In the genomic region with DNA sequence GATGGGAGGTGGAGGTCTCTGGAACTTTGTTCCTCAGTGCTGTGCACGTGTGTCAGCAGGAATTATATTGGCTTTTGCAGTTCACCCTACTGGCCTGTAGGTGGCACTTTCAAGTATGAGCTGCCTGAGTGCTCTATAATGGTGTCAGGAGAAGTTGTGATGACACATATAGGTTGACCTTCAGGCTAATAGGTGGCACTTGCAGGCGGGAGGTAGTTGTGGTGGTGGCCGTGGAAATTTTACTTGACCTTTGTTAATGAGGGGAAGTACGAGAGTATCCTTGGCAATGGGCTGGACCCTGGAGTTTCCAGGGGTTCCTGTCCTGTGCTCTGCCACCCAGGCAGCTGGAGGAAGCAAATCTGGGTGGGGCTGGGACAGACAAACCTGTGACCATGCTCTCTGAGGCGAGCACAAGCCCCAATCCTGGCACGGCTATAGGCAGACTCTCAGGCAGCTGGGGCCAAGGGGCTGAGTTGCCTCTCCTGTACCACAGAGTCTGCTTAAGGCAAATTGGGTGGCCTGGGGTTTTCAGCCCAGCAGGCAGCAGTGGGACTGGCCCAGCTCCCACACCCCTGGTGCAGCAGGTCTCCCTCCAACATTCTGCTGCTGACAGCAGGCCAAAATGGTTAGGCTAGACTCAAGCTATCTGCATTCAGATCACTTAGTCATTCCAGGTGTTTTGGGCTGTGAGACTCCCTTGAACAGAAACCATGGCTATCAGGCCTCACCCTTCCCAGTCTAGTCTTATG, we compare ENCODE assay signal across 8 cellular contexts.
A peak's percentile ranks its signal among the peaks of the same experiment; 100 is the strongest.
DNase-seq lines count a peak whose midpoint lies in the region; ATAC-seq and TF ChIP-seq lines count a peak whose summit lies in the region.

No MANE protein-coding gene starts in this region.

- no peak overlapping the region for H3K27ac ChIP-seq in A673 (ENCODE audit: low read depth, low read length, poor library complexity, severe bottlenecking)
- H3K27ac ChIP-seq in esophagus muscularis mucosa (replicated peaks in 1 of 4), result no peak overlapping the region

- intact Hi-C loops in A673 (cut with micrococcal nuclease; ENCODE audit: unreplicated experiment) (loop anchor here (2.0 kb wide), 1 partner anchor 60 kb away; no protein-coding TSS in a partner anchor), activated B cell treated with CpG ODN at 0.5 μM for 24 hours (cut with micrococcal nuclease) (no loop called here), esophagus muscularis mucosa (cut with DNase I) (no loop called here)

- TF ChIP-seq CTCF in A673 (conservative IDR thresholded peaks at IDR 0.05; ENCODE audit: low read depth, low read length) (peak; percentile 91), GM12874 (IDR thresholded peaks at IDR 0.05; ENCODE audit: insufficient read depth, low read depth, low read length) (peak; percentile 81), HFFc6 (IDR thresholded peaks at IDR 0.05) (peak; percentile 87), activated B cell treated with CpG ODN at 0.5 μM for 24 hours (IDR thresholded peaks at IDR 0.05) (peak; percentile 27), esophagus muscularis mucosa (IDR thresholded peaks at IDR 0.05) (peak; percentile 26 to 62 (median 31))

- no TSS peak for BruUV-seq in A673 (replicated peaks; lab: Mats Ljungman, UMichigan)

- H3K36me3 Mint-ChIP-seq in HFFc6 (ENCODE audit: low read depth), result no peaks in the 10 kb centered on the region
- no peaks in the 10 kb centered on the region for H3K36me3 Mint-ChIP-seq in activated B cell treated with CpG ODN at 0.5 μM for 24 hours (ENCODE audit: low read depth)

- no peaks in the 10 kb centered on the region for H3K9me3 ChIP-seq in A673 (ENCODE audit: low read depth, low read length, poor library complexity, severe bottlenecking)
- H3K9me3 ChIP-seq in esophagus muscularis mucosa, result no peaks in the 10 kb centered on the region

- H3K9me3 Mint-ChIP-seq in HFFc6 (no peaks in the 10 kb centered on the region), activated B cell treated with CpG ODN at 0.5 μM for 24 hours (no peaks in the 10 kb centered on the region)

- H3K4me1 Mint-ChIP-seq in HFFc6 (ENCODE audit: low read depth) (peaks cover 77% of the 10 kb centered on the region), activated B cell treated with CpG ODN at 0.5 μM for 24 hours (peaks cover 2% of the 10 kb centered on the region)

- H3K36me3 ChIP-seq in A673 (ENCODE audit: insufficient read depth, low read length, poor library complexity, severe bottlenecking), result no peaks in the 10 kb centered on the region
- H3K36me3 ChIP-seq in esophagus muscularis mucosa, result no peaks in the 10 kb centered on the region

- H3K4me1 ChIP-seq in A673 (ENCODE audit: insufficient read depth, low read length, poor library complexity, severe bottlenecking) (no peaks in the 10 kb centered on the region), esophagus muscularis mucosa (peaks cover 0 to 5% (median 4%) of the 10 kb centered on the region in 4 donors)

- POLR2A ChIA-PET in A673 (lab: Charles Lee; ENCODE audit: low non-redundant PET) (no interaction called here), activated B cell treated with CpG ODN at 0.5 μM for 24 hours (lab: Charles Lee) (no interaction called here)

- H3K27ac Mint-ChIP-seq in HFFc6 (peak overlapping the region; percentile 48), activated B cell treated with CpG ODN at 0.5 μM for 24 hours (no peak overlapping the region)

- no peak for TF ChIP-seq POLR2A in esophagus muscularis mucosa (IDR thresholded peaks at IDR 0.05; ENCODE audit: low read depth)

- CTCF ChIA-PET in A673 (lab: Charles Lee), result interaction anchor here (0.6 to 1.2 kb wide), 5 partner anchors 12 to 763 kb away, joined by 3 to 6 read pairs (median 4); no protein-coding TSS in a partner anchor
- CTCF ChIA-PET in activated B cell treated with CpG ODN at 0.5 μM for 24 hours (lab: Charles Lee), result no interaction called here

- H3K4me3 Mint-ChIP-seq in HFFc6, result no peak overlapping the region
- H3K4me3 Mint-ChIP-seq in activated B cell treated with CpG ODN at 0.5 μM for 24 hours, result no peak overlapping the region

- DNase-seq in A673 (ENCODE audit: low spot score), result peak; percentile 68
- DNase-seq in HFFc6, result peak; percentile 28
- peak; percentile 83 for DNase-seq in M059J (ENCODE audit: low read depth)
- no peak for DNase-seq in activated B cell treated with CpG ODN at 0.5 μM for 24 hours
- no peak for DNase-seq in esophagus muscularis mucosa (ENCODE audit: extremely low spot score)
- peak; percentile 14 for DNase-seq in pons (ENCODE audit: low spot score)
- no peak for DNase-seq in NCI-H128 (lab: John Stamatoyannopoulos, UW; ENCODE audit: unreplicated experiment)

- H3K4me3 ChIP-seq in A673 (ENCODE audit: low read depth, low read length, poor library complexity, severe bottlenecking) (no peak overlapping the region), esophagus muscularis mucosa (no peak overlapping the region)

- peak; percentile 80 for ATAC-seq in activated B cell treated with CpG ODN at 0.5 μM for 24 hours (ENCODE audit: low read depth)

- H3K27me3 ChIP-seq in A673 (replicated peaks; ENCODE audit: insufficient read depth, low read depth, low read length, poor library complexity) (no peaks in the 10 kb centered on the region), esophagus muscularis mucosa (no peaks in the 10 kb centered on the region)

- H3K27me3 Mint-ChIP-seq in HFFc6 (ENCODE audit: insufficient read depth), result no peaks in the 10 kb centered on the region; the same call in 1 of the 2 replicates
- no peaks in the 10 kb centered on the region for H3K27me3 Mint-ChIP-seq in activated B cell treated with CpG ODN at 0.5 μM for 24 hours

- TF ChIP-seq EP300 in esophagus muscularis mucosa (IDR thresholded peaks at IDR 0.05), result no peak

- 75% methylated on average over 4 of the region's 6 CpGs for WGBS in esophagus muscularis mucosa

Comparison
In these comparisons a context has a peak if more than half of its experiments do, and no peak if none do; other contexts are left out.
1. DNase-seq: peak in A673 (single experiment), HFFc6 (single experiment), M059J (single experiment) and pons (single experiment); none in activated B cell treated with CpG ODN at 0.5 μM for 24 hours (single experiment), esophagus muscularis mucosa (single experiment) and NCI-H128 (single experiment).
2. CTCF ChIP-seq: peak in every context shown above with its lines; median percentile 91 in A673; 87 in HFFc6; 81 in GM12874; 31 in esophagus muscularis mucosa; 27 in activated B cell treated with CpG ODN at 0.5 μM for 24 hours.